Comparison of ENCODE assay signal across 13 cellular contexts in the genomic region with DNA sequence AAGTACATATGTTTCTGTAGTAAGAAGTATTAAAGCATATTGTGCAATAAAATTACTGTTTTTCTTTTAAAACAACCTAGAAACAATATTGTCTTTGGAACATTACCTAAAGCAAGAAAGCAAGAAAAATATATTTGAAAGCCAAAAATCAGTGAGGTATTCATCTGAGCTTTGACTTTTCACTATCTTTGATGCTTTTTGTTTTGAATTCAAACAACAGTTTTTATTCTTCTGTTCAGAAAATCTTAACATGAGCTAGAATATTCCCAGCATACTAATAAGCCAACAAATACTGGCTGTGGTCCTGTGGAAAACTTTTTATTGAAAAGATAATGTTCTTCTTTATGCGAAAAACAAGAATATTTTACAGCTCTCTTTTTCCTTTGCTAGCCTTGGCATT. TPM values are rescaled to one million over a fixed set of nuclear protein-coding genes. Genes with fewer than 3 reads are reported as not detected.
DNase-seq lines count a peak whose midpoint lies in the region; TF ChIP-seq lines count a peak whose summit lies in the region.
"Had no signal": no experiment of that assay in that cellular context is flagged by ENCODE, and none has a peak within 500 bp of the region (broad histone marks: within the 10 kb centered on the region; RNA-seq: fewer than 3 reads in every experiment).

No MANE protein-coding gene starts in this region.

- no peaks in the 10 kb centered on the region for H3K27me3 Mint-ChIP-seq in brain
- H3K27me3 Mint-ChIP-seq in nephron (ENCODE audit: low read depth): no peaks in the 10 kb centered on the region
- H3K27me3 Mint-ChIP-seq: CD4-positive, alpha-beta memory T cell had no signal

- DNase-seq in fibroblast of gingiva (ENCODE audit: low read depth): peak; percentile 5
- DNase-seq in smooth muscle cell of the brain vasculature (ENCODE audit: low read depth, low spot score): peak; percentile 35
- DNase-seq in SK-N-DZ (ENCODE audit: low spot score): no peak
- no peak for DNase-seq in dedifferentiated amniotic fluid mesenchymal stem cell (ENCODE audit: extremely low spot score)
- no peak for DNase-seq in stimulated activated CD4-positive, alpha-beta T cell treated with anti-CD3 and anti-CD28 coated beads, Interleukin-15, amount 100 ng/mL, for 24 hours
- DNase-seq: Calu3; CD4-positive, alpha-beta memory T cell; DMS53; KBM-7; NCI-H1436 treated with DMSO at 0.1 percent for 48 hours; NCI-H2081 had no signal

- H3K36me3 Mint-ChIP-seq in brain (peaks cover 33% of the 10 kb centered on the region), nephron (ENCODE audit: low read depth) (no peaks in the 10 kb centered on the region)
- H3K36me3 Mint-ChIP-seq: CD4-positive, alpha-beta memory T cell had no signal

- H3K4me1 Mint-ChIP-seq in brain (peaks cover 90% of the 10 kb centered on the region), nephron (peaks cover 25% of the 10 kb centered on the region)
- H3K4me1 Mint-ChIP-seq: CD4-positive, alpha-beta memory T cell had no signal

- H3K27ac Mint-ChIP-seq in brain (peak overlapping the region in 4 of 5 experiments; percentile 62 to 96 (median 92)), nephron (peak overlapping the region in 2 of 3 experiments; percentile 19 to 77)
- H3K27ac Mint-ChIP-seq: CD4-positive, alpha-beta memory T cell had no signal

- no peak for TF ChIP-seq CTCF in brain (conservative IDR thresholded peaks at IDR 0.05)
- no peak for TF ChIP-seq CTCF in nephron (IDR thresholded peaks at IDR 0.05; ENCODE audit: unreplicated experiment in 3 of 3)

- H3K4me3 Mint-ChIP-seq in brain (peak overlapping the region in 4 of 5 experiments; percentile 59 to 77 (median 62)), nephron (no peak overlapping the region)
- H3K4me3 Mint-ChIP-seq: CD4-positive, alpha-beta memory T cell had no signal

- H3K9me3 Mint-ChIP-seq in brain (no peaks in the 10 kb centered on the region), nephron (no peaks in the 10 kb centered on the region)
- H3K9me3 Mint-ChIP-seq: CD4-positive, alpha-beta memory T cell had no signal

RNA-seq across cellular contexts. Expression of a gene that starts 19.8 kb away (rescaled TPM):
- polyA plus RNA-seq in brain (ENCODE audit: insufficient read depth, low read depth, low replicate concordance): 6.3 TPM
- 7.8 and 8.4 TPM in 2 replicates for polyA plus RNA-seq in SK-N-DZ (2014; cell fraction: cytosol; rRNA removed)
- 7.9 and 8.5 TPM in 2 replicates for polyA plus RNA-seq in SK-N-DZ (2014; cell fraction: nucleus; rRNA removed)

Comparison
In these comparisons a context has a peak if more than half of its experiments do, and no peak if none do; other contexts are left out.
1. H3K4me3 Mint-ChIP-seq: peak in brain (4 of 5); none in nephron (0 of 3).
2. DNase-seq: peak in fibroblast of gingiva (single experiment) and smooth muscle cell of the brain vasculature (single experiment); none in SK-N-DZ (single experiment), dedifferentiated amniotic fluid mesenchymal stem cell (single experiment) and stimulated activated CD4-positive, alpha-beta T cell treated with anti-CD3 and anti-CD28 coated beads, Interleukin-15, amount 100 ng/mL, for 24 hours (single experiment).